23 cellular contexts compared by ENCODE assay signal in genomic region chr13:28459911-28460310, GRCh38. TPM values are rescaled to one million over a fixed set of nuclear protein-coding genes. Genes with fewer than 3 reads are reported as not detected.
"Had no signal": no experiment of that assay in that cellular context is flagged by ENCODE, and none has a peak within 500 bp of the region (broad histone marks: within the 10 kb centered on the region; RNA-seq: fewer than 3 reads in every experiment).

No MANE protein-coding gene starts in this region.

- H3K4me1 ChIP-seq: sigmoid colon had no signal

- ATAC-seq: activated CD4-positive, alpha-beta T cell treated with anti-CD3 and anti-CD28 coated beads for 36 hours; activated naive CD4-positive, alpha-beta T cell treated with anti-CD3 and anti-CD28 coated beads, Interleukin-2, amount 50 U/mL, for 72 hours; activated T-helper 17 cell treated with anti-CD3 and anti-CD28 coated beads, Interleukin-2, amount 50 U/mL, for 72 hours; left colon; stimulated activated memory B cell treated with anti-CD40 and anti-IgM and Interleukin-4, amounts not matched to agents 10 μg/mL and 1 μg/mL and 100 μg/mL, for 72 hours had no signal

- H3K27me3 ChIP-seq: sigmoid colon, upper lobe of left lung had no signal

- H3K27ac ChIP-seq: coronary artery, epithelial cell of prostate, heart right ventricle, sigmoid colon, upper lobe of left lung had no signal

- H3K9me3 Mint-ChIP-seq: activated B cell treated with CpG ODN at 0.5 μM for 24 hours; activated naive CD4-positive, alpha-beta T cell treated with anti-CD3 and anti-CD28 coated beads, Interleukin-2, amount 50 U/mL, for 72 hours; activated T-cell treated with anti-CD3 and anti-CD28 coated beads, Interleukin-2, amount 50 U/mL, for 24 hours; activated T-helper 17 cell treated with anti-CD3 and anti-CD28 coated beads, Interleukin-2, amount 50 U/mL, for 72 hours; memory B cell; neural crest cell; stimulated activated memory B cell treated with anti-CD40 and anti-IgM and Interleukin-4, amounts not matched to agents 10 μg/mL and 1 μg/mL and 100 μg/mL, for 72 hours; T-helper 1 cell treated with Interleukin-12 subunit alpha and Interleukin-12 subunit beta and Interleukin-4 antibody, amounts not matched to agents 30 μg/mL and 1 μg/mL, for 36 hours had no signal

- H3K27ac Mint-ChIP-seq: activated B cell treated with CpG ODN at 0.5 μM for 24 hours; activated CD4-positive, alpha-beta T cell treated with anti-CD3 and anti-CD28 coated beads for 36 hours; activated naive CD4-positive, alpha-beta T cell treated with anti-CD3 and anti-CD28 coated beads, Interleukin-2, amount 50 U/mL, for 72 hours; activated T-cell treated with anti-CD3 and anti-CD28 coated beads, Interleukin-2, amount 50 U/mL, for 24 hours; activated T-helper 17 cell treated with anti-CD3 and anti-CD28 coated beads, Interleukin-2, amount 50 U/mL, for 72 hours; memory B cell; stimulated activated memory B cell treated with anti-CD40 and anti-IgM and Interleukin-4, amounts not matched to agents 10 μg/mL and 1 μg/mL and 100 μg/mL, for 72 hours; T-helper 1 cell treated with Interleukin-12 subunit alpha and Interleukin-12 subunit beta and Interleukin-4 antibody, amounts not matched to agents 30 μg/mL and 1 μg/mL, for 36 hours had no signal

- H3K4me3 ChIP-seq: coronary artery, heart right ventricle, sigmoid colon, smooth muscle cell, upper lobe of left lung had no signal

- H3K9me3 ChIP-seq: heart right ventricle, sigmoid colon, upper lobe of left lung had no signal

- H3K36me3 Mint-ChIP-seq: memory B cell; stimulated activated memory B cell treated with anti-CD40 and anti-IgM and Interleukin-4, amounts not matched to agents 10 μg/mL and 1 μg/mL and 100 μg/mL, for 72 hours had no signal

- H3K4me2 ChIP-seq: smooth muscle cell had no signal

- H3K4me1 Mint-ChIP-seq: activated CD4-positive, alpha-beta T cell treated with anti-CD3 and anti-CD28 coated beads for 36 hours; activated T-helper 17 cell treated with anti-CD3 and anti-CD28 coated beads, Interleukin-2, amount 50 U/mL, for 72 hours; neural crest cell had no signal

- H3K36me3 ChIP-seq: sigmoid colon had no signal

- DNase-seq: activated B cell treated with CpG ODN at 0.5 μM for 24 hours; activated CD4-positive, alpha-beta T cell treated with anti-CD3 and anti-CD28 coated beads for 36 hours; activated CD4-positive, alpha-beta T cell treated with anti-CD3 and anti-CD28 coated beads, Interleukin-2, amount 50 U/mL, for 4 hours; activated CD8-positive, alpha-beta memory T cell treated with anti-CD3 and anti-CD28 coated beads for 24 hours; activated CD8-positive, alpha-beta memory T cell treated with anti-CD3 and anti-CD28 coated beads, Interleukin-2, amount 50 U/mL, for 4 hours; activated T-cell treated with anti-CD3 and anti-CD28 coated beads, Interleukin-2, amount 50 U/mL, for 24 hours; central memory CD4-positive, alpha-beta T cell; heart right ventricle; left colon; sigmoid colon; stimulated activated CD4-positive, alpha-beta T cell treated with anti-CD3 and anti-CD28 coated beads, Interleukin-15, amount 100 ng/mL, for 24 hours; T1000; upper lobe of left lung had no signal

- H3K4me3 Mint-ChIP-seq: activated B cell treated with CpG ODN at 0.5 μM for 24 hours; activated CD4-positive, alpha-beta T cell treated with anti-CD3 and anti-CD28 coated beads for 36 hours; activated T-cell treated with anti-CD3 and anti-CD28 coated beads, Interleukin-2, amount 50 U/mL, for 24 hours; activated T-helper 17 cell treated with anti-CD3 and anti-CD28 coated beads, Interleukin-2, amount 50 U/mL, for 72 hours; memory B cell; neural crest cell; stimulated activated memory B cell treated with anti-CD40 and anti-IgM and Interleukin-4, amounts not matched to agents 10 μg/mL and 1 μg/mL and 100 μg/mL, for 72 hours; T-helper 1 cell treated with Interleukin-12 subunit alpha and Interleukin-12 subunit beta and Interleukin-4 antibody, amounts not matched to agents 30 μg/mL and 1 μg/mL, for 36 hours had no signal

RNA-seq across cellular contexts. Expression of gene FLT1, which starts 35.0 kb away (rescaled TPM):
- total RNA-seq: neural crest cell, osteoblast had no signal
